In genomic region chr7:50304158-50304910, GRCh38 we compare ENCODE assay signal across 9 cellular contexts. TPM values are rescaled to one million over a fixed set of nuclear protein-coding genes. Genes with fewer than 3 reads are reported as not detected.
DNase-seq lines count a peak whose midpoint lies in the region; ATAC-seq and TF ChIP-seq lines count a peak whose summit lies in the region.
"Had no signal": no experiment of that assay in that cellular context is flagged by ENCODE, and none has a peak within 500 bp of the region (broad histone marks: within the 10 kb centered on the region; RNA-seq: fewer than 3 reads in every experiment).

Gene IKZF1 (plus strand): TSS chr7:50304716. CDS start chr7:50319062, 14,346 bp downstream.

- no peak for ATAC-seq in SK-N-SH treated with all-trans-retinoic acid at 6 μM for 48 hours
- ATAC-seq in HG03378 (IDR thresholded peaks at IDR 0.05; ENCODE audit: unreplicated experiment) = peak; percentile 13
- ATAC-seq in right lobe of liver = peak; percentile 50 to 68 (median 65)

- in situ Hi-C loops in G401 (cut with HindIII; ENCODE audit: low sequenced_read_pairs) = no loop called here

- CTCF ChIA-PET in SK-N-SH (lab: Yijun Ruan, JAX) = interaction anchor here (1.0 to 2.0 kb wide), 4 partner anchors 8 to 74 kb away, joined by 3 to 4 read pairs (median 4); no protein-coding TSS in a partner anchor

- peak; percentile 48 for TF ChIP-seq POLR2A in right lobe of liver (IDR thresholded peaks at IDR 0.05)

- H2AFZ ChIP-seq in SK-N-SH (ENCODE audit: low read depth) = no peak within 1 kb of the TSS; the same call in 1 of the 2 replicates

- H3K27ac ChIP-seq in SK-N-SH (ENCODE audit: low read depth in 2 of 2, low read length in 1 of 2) = no peak within 1 kb of the TSS
- peak within 1 kb of the TSS; percentile 16 to 54 (median 41) for H3K27ac ChIP-seq in right lobe of liver
- H3K27ac ChIP-seq: C4-2B had no signal

- peaks cover 0 to 3% of the 10 kb centered on the region in 2 experiments; a peak in 1 of 4 replicates for H3K4me1 ChIP-seq in SK-N-SH (ENCODE audit: control insufficient read depth in 1 of 2, insufficient read depth in 2 of 2, low read depth in 1 of 2, low read length in 1 of 2)
- H3K4me1 ChIP-seq in right lobe of liver = no peaks in the 10 kb centered on the region

- H3K9me2 ChIP-seq in SK-N-SH = no peaks in the 10 kb centered on the region

- DNase-seq in SK-N-SH = peak; percentile 66
- DNase-seq in T-helper 22 cell (ENCODE audit: low read depth) = peak; percentile 36
- peak; percentile 53 for DNase-seq in central memory CD4-positive, alpha-beta T cell
- peak; percentile 68 to 81 (median 77) for DNase-seq in right lobe of liver
- DNase-seq in stimulated activated CD8-positive, alpha-beta memory T cell treated with anti-CD3 and anti-CD28 coated beads, Interleukin-4, amount 100 ng/mL, for 24 hours (ENCODE audit: low read depth) = peak; percentile 65
- no peak for DNase-seq in G401 (ENCODE audit: low spot score)

- H4K20me1 ChIP-seq in SK-N-SH (ENCODE audit: insufficient read depth) = no peaks in the 10 kb centered on the region

- intact Hi-C loops in right lobe of liver (cut with DNase I) = no loop called here

- H3K9me3 ChIP-seq in SK-N-SH = no peaks in the 10 kb centered on the region; the same call in 1 of the 2 replicates
- H3K9me3 ChIP-seq in right lobe of liver = no peaks in the 10 kb centered on the region

- H3K9ac ChIP-seq in SK-N-SH = no peak within 1 kb of the TSS

- no peak within 1 kb of the TSS for H3K4me2 ChIP-seq in SK-N-SH

- peaks cover 24% of the 10 kb centered on the region for H3K27me3 ChIP-seq in SK-N-SH (ENCODE audit: insufficient read depth)
- no peaks in the 10 kb centered on the region for H3K27me3 ChIP-seq in right lobe of liver

- no peak for TF ChIP-seq RAD21 in SK-N-SH (IDR thresholded peaks at IDR 0.05; ENCODE audit: low read length)

- H3F3A ChIP-seq in SK-N-SH (replicated peaks; ENCODE audit: insufficient read depth) = no peaks in the 10 kb centered on the region

- H3K36me3 ChIP-seq in SK-N-SH (replicated peaks in 1 of 2; ENCODE audit: control insufficient read depth in 1 of 2, insufficient read depth in 2 of 2, low read length in 1 of 2) (no peaks in the 10 kb centered on the region), right lobe of liver (no peaks in the 10 kb centered on the region)

- POLR2A ChIA-PET in SK-N-SH (lab: Yijun Ruan, JAX) = no interaction called here

- no peak for TF ChIP-seq EP300 in SK-N-SH (IDR thresholded peaks at IDR 0.05; ENCODE audit: borderline replicate concordance in 1 of 2, low read depth in 1 of 2, low read length in 1 of 2)

- H3K79me2 ChIP-seq in SK-N-SH (ENCODE audit: insufficient read depth) = no peaks in the 10 kb centered on the region

- no peak for TF ChIP-seq CTCF in SK-N-SH (IDR thresholded peaks at IDR 0.05)
- TF ChIP-seq CTCF in right lobe of liver (IDR thresholded peaks at IDR 0.05) = no peak

- 3% methylated on average over 47 of the region's 102 CpGs for whole genome bisulfite sequencing in SK-N-SH (ENCODE audit: low lambda C conversion rate)
- 0% methylated on average over 19 of the region's 102 CpGs for WGBS in right lobe of liver (ENCODE audit: insufficient coverage, low coverage, low lambda C conversion rate, missing lambda C conversion rate)

- H3K4me3 ChIP-seq in SK-N-SH (ENCODE audit: low read depth in 2 of 2, low read length in 1 of 2) (peak within 1 kb of the TSS in 1 of 2 experiments; percentile 38; a peak in 2 of 4 replicates), right lobe of liver (peak within 1 kb of the TSS; percentile 23 to 48 (median 25))

TF ChIP-seq in SK-N-SH, 30 proteins besides CTCF, POLR2A, EP300 and RAD21:
- TF ChIP-seq MAX (IDR thresholded peaks at IDR 0.05; ENCODE audit: low read depth) (no peak), USF1 (IDR thresholded peaks at IDR 0.05; ENCODE audit: borderline replicate concordance, low read depth) (no peak), SMC3 (IDR thresholded peaks at IDR 0.05; ENCODE audit: low read depth, low read length) (no peak), FOXM1 (IDR thresholded peaks at IDR 0.05; ENCODE audit: low read depth) (no peak), POLR2AphosphoS5 (IDR thresholded peaks at IDR 0.05; ENCODE audit: low read depth, low read length) (no peak), RXRA (IDR thresholded peaks at IDR 0.05; ENCODE audit: borderline replicate concordance, low read depth) (no peak)

TF ChIP-seq in SK-N-SH treated with all-trans-retinoic acid at 6 μM for 48 hours, 23 proteins besides CTCF, POLR2A, EP300 and RAD21 (continues in another document):
- no peak for TF ChIP-seq TSHZ2 (CRISPR knock-in tag; IDR thresholded peaks at IDR 0.05)
- no peak for TF ChIP-seq ZNF8 (CRISPR knock-in tag; IDR thresholded peaks at IDR 0.05)
- TF ChIP-seq BACH2 (CRISPR knock-in tag; IDR thresholded peaks at IDR 0.05; ENCODE audit: borderline replicate concordance) = no peak
- no peak for TF ChIP-seq ZFP30 (CRISPR knock-in tag; IDR thresholded peaks at IDR 0.05)
- no peak for TF ChIP-seq PATZ1 (CRISPR knock-in tag; IDR thresholded peaks at IDR 0.05; ENCODE audit: borderline replicate concordance)
- no peak for TF ChIP-seq GLIS3 (CRISPR knock-in tag; IDR thresholded peaks at IDR 0.05)
- no peak for TF ChIP-seq RARB (CRISPR knock-in tag; IDR thresholded peaks at IDR 0.05)
- TF ChIP-seq OSR1 (CRISPR knock-in tag; IDR thresholded peaks at IDR 0.05) = no peak
- TF ChIP-seq ESRRG (CRISPR knock-in tag; IDR thresholded peaks at IDR 0.05) = no peak
- TF ChIP-seq CSDC2 (CRISPR knock-in tag; IDR thresholded peaks at IDR 0.05) = no peak
- TF ChIP-seq PPARA (CRISPR knock-in tag; IDR thresholded peaks at IDR 0.05; ENCODE audit: borderline replicate concordance) = no peak
- no peak for TF ChIP-seq ARNTL (CRISPR knock-in tag; IDR thresholded peaks at IDR 0.05; ENCODE audit: borderline replicate concordance, low read depth)
- TF ChIP-seq ZFP3 (CRISPR knock-in tag; IDR thresholded peaks at IDR 0.05) = no peak
- TF ChIP-seq ZNF70 (CRISPR knock-in tag; IDR thresholded peaks at IDR 0.05) = no peak
- no peak for TF ChIP-seq TOX (CRISPR knock-in tag; IDR thresholded peaks at IDR 0.05; ENCODE audit: borderline replicate concordance)
- TF ChIP-seq SNAI2 (CRISPR knock-in tag; IDR thresholded peaks at IDR 0.05) = no peak
- no peak for TF ChIP-seq POU6F1 (CRISPR knock-in tag; IDR thresholded peaks at IDR 0.05; ENCODE audit: borderline replicate concordance, low read depth)

RNA-seq across cellular contexts. Expression of gene IKZF1, which starts in this region (rescaled TPM):
- polyA plus RNA-seq in SK-N-SH (2012; rRNA removed) = not detected in 2 replicates
- not detected in 2 replicates for polyA plus RNA-seq in SK-N-SH (2012; cell fraction: cytosol; rRNA removed)
- not detected in 2 replicates for polyA plus RNA-seq in SK-N-SH (2012; cell fraction: nucleus; rRNA removed)
- total RNA-seq in right lobe of liver = 1 to 10 TPM; 3.1 to 9.6 (median 5.2) TPM
- total RNA-seq in G401 (2014; rRNA removed; shearing (Covaris generic)) = not detected in 2 replicates

Comparison
In these comparisons a context has a peak if more than half of its experiments do, and no peak if none do; other contexts are left out.
1. Peak in DNase-seq in SK-N-SH; RNA of the gene not detected or under 1 TPM.
2. H3K27ac ChIP-seq: peak in right lobe of liver (3 of 3); none in SK-N-SH (0 of 2).